8 cellular contexts compared by ENCODE assay signal in genomic region chr7:45111298-45112223, GRCh38. TPM values are rescaled to one million over a fixed set of nuclear protein-coding genes. Genes with fewer than 3 reads are reported as not detected.
A peak's percentile ranks its signal among the peaks of the same experiment; 100 is the strongest.
DNase-seq lines count a peak whose midpoint lies in the region; ATAC-seq, FAIRE-seq and TF ChIP-seq lines count a peak whose summit lies in the region.

TBRG4 (minus strand) TSS chr7:45111697; CDS start chr7:45109237, 2,460 bp downstream.

- H3K4me1 ChIP-seq in small intestine (ENCODE audit: control insufficient read depth in 2 of 2, insufficient read depth in 1 of 2, low read depth in 1 of 2, low read length in 1 of 2), result peaks cover 4 to 8% of the 10 kb centered on the region in 2 donors

- H3K9me3 ChIP-seq in small intestine (ENCODE audit: control insufficient read depth, low read depth), result no peaks in the 10 kb centered on the region

- H3K4me3 ChIP-seq in WI38 (ENCODE audit: low read depth, low read length), result peak within 1 kb of the TSS; percentile 68
- H3K4me3 ChIP-seq in bronchial epithelial cell (ENCODE audit: low read depth, low read length), result peak within 1 kb of the TSS; percentile 92
- H3K4me3 ChIP-seq in small intestine (ENCODE audit: low read depth in 1 of 2, low read length in 2 of 2), result peak within 1 kb of the TSS; percentile 57 to 58

- peak; percentile 92 for ATAC-seq in GM18907 (IDR thresholded peaks at IDR 0.05; ENCODE audit: unreplicated experiment)
- peak; percentile 96 for ATAC-seq in HG03159 (IDR thresholded peaks at IDR 0.05; ENCODE audit: unreplicated experiment)

- DNase-seq in AG08396 (ENCODE audit: low spot score), result peak; percentile 94
- DNase-seq in NCI-H2227 (lab: John Stamatoyannopoulos, UW; ENCODE audit: unreplicated experiment), result peak; percentile 96
- peak; percentile 85 for DNase-seq in bronchial epithelial cell (ENCODE audit: low read depth)
- DNase-seq in iPS-NIHi11 (ENCODE audit: low spot score), result peak; percentile 96
- DNase-seq in small intestine, result peak; percentile 96

- H3K27ac ChIP-seq in small intestine (ENCODE audit: low read depth in 1 of 2, low read length in 1 of 2), result peak within 1 kb of the TSS; percentile 96 to 97

- FAIRE-seq in bronchial epithelial cell (lab: Jason Lieb, UNC) (no peak), small intestine (lab: Jason Lieb, UNC) (no peak)

- H3K36me3 ChIP-seq in bronchial epithelial cell (ENCODE audit: control insufficient read depth, insufficient read depth, low read length), result peaks cover 19% of the 10 kb centered on the region
- H3K36me3 ChIP-seq in small intestine (ENCODE audit: control insufficient read depth in 2 of 2, insufficient read depth in 2 of 2, low read length in 2 of 2), result peaks cover 11 to 13% of the 10 kb centered on the region in 2 donors

- H3K27me3 ChIP-seq in bronchial epithelial cell (ENCODE audit: control insufficient read depth, insufficient read depth, low read length) (no peaks in the 10 kb centered on the region), small intestine (ENCODE audit: control insufficient read depth in 2 of 2, insufficient read depth in 2 of 2, low read length in 2 of 2) (no peaks in the 10 kb centered on the region)

- 0% methylated on average over 61 to 64 of the region's 64 CpGs for WGBS in small intestine, 3 donors

- TF ChIP-seq CTCF in WI38 (IDR thresholded peaks at IDR 0.05; ENCODE audit: low read depth, low read length), result 0 out of 2 replicates have a peak, but pooled peaks have one; percentile 16
- TF ChIP-seq CTCF in bronchial epithelial cell (IDR thresholded peaks at IDR 0.05; ENCODE audit: insufficient read depth, low read length, severe bottlenecking), result peak; percentile 21

RNA-seq across cellular contexts. Expression of gene TBRG4, which starts in this region (rescaled TPM):
- total RNA-seq in bronchial epithelial cell, result 78.7 and 90.3 TPM in 2 replicates
- 10 to 100 TPM; 44.9 to 70.7 (median 55.5) TPM for polyA plus RNA-seq in small intestine

Comparison
In these comparisons a context has a peak if more than half of its experiments do, and no peak if none do; other contexts are left out.
1. Peak in every context shown above with its lines: DNase-seq, ATAC-seq, H3K4me3 ChIP-seq and H3K27ac ChIP-seq.